In genomic region chr13:56299650-56300049, GRCh38 we compare ENCODE assay signal across 28 cellular contexts.
"Had no signal": no experiment of that assay in that cellular context is flagged by ENCODE, and none has a peak within 500 bp of the region (broad histone marks: within the 10 kb centered on the region; RNA-seq: fewer than 3 reads in every experiment).

No MANE protein-coding gene starts in this region.

- H3K79me2 ChIP-seq: parathyroid adenoma had no signal

- DNase-seq: nephron progenitor cell; occipital lobe; ovary; posterior cingulate gyrus; psoas muscle; right cardiac atrium; right lobe of liver; sigmoid colon; small intestine; stimulated activated CD4-positive, alpha-beta T cell treated with anti-CD3 and anti-CD28 coated beads, Interleukin-15, amount 100 ng/mL, for 24 hours; stimulated activated CD4-positive, alpha-beta T cell treated with anti-CD3 and anti-CD28 coated beads, Interleukin-2, amount 100 ng/mL, for 24 hours; stimulated activated CD4-positive, alpha-beta T cell treated with anti-CD3 and anti-CD28 coated beads, Interleukin-2, amount 100 ng/mL, for 48 hours; stimulated activated CD4-positive, alpha-beta T cell treated with anti-CD3 and anti-CD28 coated beads, Interleukin-4, amount 100 ng/mL, for 24 hours; stimulated activated naive B cell treated with anti-CD40 and anti-IgM and Interleukin-4, amounts not matched to agents 10 μg/mL and 1 μg/mL and 100 μg/mL, for 72 hours; stimulated activated naive CD4-positive, alpha-beta T cell treated with Interleukin-2 at 50 U/mL for 16 hours; stomach; thyroid gland; trophoblast cell; upper lobe of left lung had no signal

- H3K4me3 Mint-ChIP-seq: natural killer cell treated with Interleukin-12 subunit alpha and Interleukin-12 subunit beta and Interleukin-15 and Interleukin-18, amount 100 ng/mL, for 72 hours; nephron progenitor cell; neural crest cell; stimulated activated effector memory CD8-positive, alpha-beta T cell treated with anti-CD3 and anti-CD28 coated beads, Interleukin-12 subunit alpha, Interleukin-12 subunit beta, amount 100 ng/mL, for 72 hours; stimulated activated naive B cell treated with anti-CD40 and anti-IgM and Interleukin-4, amounts not matched to agents 10 μg/mL and 1 μg/mL and 100 μg/mL, for 72 hours; stimulated activated naive CD8-positive, alpha-beta T cell treated with anti-CD3 and anti-CD28 coated beads, Interleukin-15, Interleukin-2, amounts not matched to agents 100 ng/mL and 50 ng/mL, for 24 hours had no signal

- H3K4me3 ChIP-seq: ovary, psoas muscle, right lobe of liver, sigmoid colon, stomach, thoracic aorta, thyroid gland, tibial nerve, upper lobe of left lung, vagina had no signal

- ATAC-seq: natural killer cell treated with Interleukin-12 subunit alpha and Interleukin-12 subunit beta and Interleukin-15 and Interleukin-18, amount 100 ng/mL, for 72 hours; psoas muscle; right cardiac atrium; right lobe of liver; stimulated activated effector memory CD8-positive, alpha-beta T cell treated with anti-CD3 and anti-CD28 coated beads, Interleukin-12 subunit alpha, Interleukin-12 subunit beta, amount 100 ng/mL, for 72 hours; stimulated activated naive B cell treated with anti-CD40 and anti-IgM and Interleukin-4, amounts not matched to agents 10 μg/mL and 1 μg/mL and 100 μg/mL, for 72 hours had no signal

- H3K27ac Mint-ChIP-seq: natural killer cell treated with Interleukin-12 subunit alpha and Interleukin-12 subunit beta and Interleukin-15 and Interleukin-18, amount 100 ng/mL, for 72 hours; nephron progenitor cell; progenitor cell of endocrine pancreas; stimulated activated effector memory CD8-positive, alpha-beta T cell treated with anti-CD3 and anti-CD28 coated beads, Interleukin-12 subunit alpha, Interleukin-12 subunit beta, amount 100 ng/mL, for 72 hours; stimulated activated naive B cell treated with anti-CD40 and anti-IgM and Interleukin-4, amounts not matched to agents 10 μg/mL and 1 μg/mL and 100 μg/mL, for 72 hours; stimulated activated naive CD8-positive, alpha-beta T cell treated with anti-CD3 and anti-CD28 coated beads, Interleukin-15, Interleukin-2, amounts not matched to agents 100 ng/mL and 50 ng/mL, for 24 hours had no signal

- H3K36me3 Mint-ChIP-seq: natural killer cell treated with Interleukin-12 subunit alpha and Interleukin-12 subunit beta and Interleukin-15 and Interleukin-18, amount 100 ng/mL, for 72 hours; stimulated activated effector memory CD8-positive, alpha-beta T cell treated with anti-CD3 and anti-CD28 coated beads, Interleukin-12 subunit alpha, Interleukin-12 subunit beta, amount 100 ng/mL, for 72 hours; stimulated activated naive B cell treated with anti-CD40 and anti-IgM and Interleukin-4, amounts not matched to agents 10 μg/mL and 1 μg/mL and 100 μg/mL, for 72 hours had no signal

- H3K27me3 Mint-ChIP-seq: natural killer cell treated with Interleukin-12 subunit alpha and Interleukin-12 subunit beta and Interleukin-15 and Interleukin-18, amount 100 ng/mL, for 72 hours; progenitor cell of endocrine pancreas; stimulated activated naive B cell treated with anti-CD40 and anti-IgM and Interleukin-4, amounts not matched to agents 10 μg/mL and 1 μg/mL and 100 μg/mL, for 72 hours; stimulated activated naive CD8-positive, alpha-beta T cell treated with anti-CD3 and anti-CD28 coated beads, Interleukin-15, Interleukin-2, amounts not matched to agents 100 ng/mL and 50 ng/mL, for 24 hours had no signal

- H3K4me1 Mint-ChIP-seq: nephron progenitor cell; neural crest cell; stimulated activated effector memory CD8-positive, alpha-beta T cell treated with anti-CD3 and anti-CD28 coated beads, Interleukin-12 subunit alpha, Interleukin-12 subunit beta, amount 100 ng/mL, for 72 hours; stimulated activated naive B cell treated with anti-CD40 and anti-IgM and Interleukin-4, amounts not matched to agents 10 μg/mL and 1 μg/mL and 100 μg/mL, for 72 hours had no signal

- H3K9me3 ChIP-seq: ovary, psoas muscle, right lobe of liver, sigmoid colon, thoracic aorta, thyroid gland, tibial nerve, upper lobe of left lung, vagina had no signal

- H3K36me3 ChIP-seq: ovary, right lobe of liver, sigmoid colon, stomach, thoracic aorta, thyroid gland, tibial nerve, upper lobe of left lung, vagina had no signal

- H3K27me3 ChIP-seq: ovary, right lobe of liver, sigmoid colon, stomach, thyroid gland, tibial nerve, upper lobe of left lung, vagina had no signal

- H3K9me3 Mint-ChIP-seq: nephron progenitor cell, neural crest cell had no signal

- H2AFZ ChIP-seq: parathyroid adenoma had no signal

- H3K9ac ChIP-seq: parathyroid adenoma had no signal

- H3K4me1 ChIP-seq: parathyroid adenoma, psoas muscle, right lobe of liver, sigmoid colon, stomach, thyroid gland, tibial nerve, upper lobe of left lung, vagina had no signal

- H3K27ac ChIP-seq: ovary, parathyroid adenoma, psoas muscle, right lobe of liver, sigmoid colon, stomach, thoracic aorta, thyroid gland, tibial nerve, upper lobe of left lung, vagina had no signal
